ENCODE assay signal across 10 cellular contexts in the genomic region with DNA sequence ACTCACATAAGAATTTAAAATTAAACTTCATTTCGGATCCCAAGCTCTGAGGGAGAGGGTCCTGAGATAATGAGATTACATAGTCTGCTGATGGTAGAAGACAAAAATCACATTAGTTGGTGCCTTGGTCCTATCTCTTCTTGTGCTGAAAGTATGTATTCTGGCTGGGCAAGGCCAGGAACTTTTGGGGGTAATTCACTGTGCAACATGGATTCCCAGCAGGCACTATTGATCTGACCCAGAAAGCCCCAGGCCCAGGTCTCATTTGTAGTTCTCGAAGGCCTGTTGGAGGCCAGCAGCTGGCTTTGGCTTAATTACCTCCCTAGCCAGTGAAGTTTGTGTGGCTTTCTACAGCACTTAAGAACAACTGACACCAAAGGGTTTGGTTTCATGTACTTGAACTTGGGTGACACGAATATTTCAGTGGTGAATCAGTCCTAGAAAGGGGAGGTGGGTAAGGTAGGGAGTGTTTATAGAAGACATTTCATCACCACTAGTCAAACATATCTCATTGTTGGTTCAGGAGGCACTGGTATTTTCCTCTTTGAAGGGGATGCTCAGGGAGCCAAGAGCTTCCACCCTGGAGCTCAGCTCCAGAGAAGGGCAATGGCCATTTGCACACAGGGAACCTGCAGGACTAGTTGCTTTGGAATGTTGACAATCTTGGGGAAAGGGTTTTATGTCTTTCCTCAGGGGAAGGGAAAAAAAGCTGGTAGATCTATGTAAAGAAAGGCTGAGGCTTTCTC.
DNase-seq lines count a peak whose midpoint lies in the region; ATAC-seq and TF ChIP-seq lines count a peak whose summit lies in the region.
"Had no signal": no experiment of that assay in that cellular context is flagged by ENCODE, and none has a peak within 500 bp of the region (broad histone marks: within the 10 kb centered on the region; RNA-seq: fewer than 3 reads in every experiment).

No MANE protein-coding gene starts in this region.

- H4K5ac ChIP-seq in mesendoderm (ENCODE audit: low read length) = no peak overlapping the region

- H2BK120ac ChIP-seq in mesendoderm (ENCODE audit: low read depth, low read length) = no peak overlapping the region

- no peak overlapping the region for H2BK5ac ChIP-seq in mesendoderm (ENCODE audit: low read length)

- H3K23ac ChIP-seq in mesendoderm (ENCODE audit: low read length) = no peak overlapping the region

- H3K27me3 ChIP-seq in mesendoderm (ENCODE audit: insufficient read depth, low read length, poor library complexity) = no peaks in the 10 kb centered on the region
- no peaks in the 10 kb centered on the region for H3K27me3 ChIP-seq in heart left ventricle

- no peak overlapping the region for H3K18ac ChIP-seq in mesendoderm (ENCODE audit: low read length)

- no peak overlapping the region for H2AK5ac ChIP-seq in mesendoderm (ENCODE audit: low read length)

- H4K8ac ChIP-seq in mesendoderm (ENCODE audit: low read depth, low read length) = no peak overlapping the region

- H2BK15ac ChIP-seq in mesendoderm (replicated peaks; ENCODE audit: low read depth) = no peak overlapping the region

- H3K4me1 ChIP-seq in mesendoderm (ENCODE audit: control insufficient read depth, low read depth, low read length) = peaks cover 7% of the 10 kb centered on the region
- H3K4me1 ChIP-seq in heart left ventricle = no peaks in the 10 kb centered on the region

- WGBS in mesendoderm (ENCODE audit: extremely low coverage, insufficient coverage, low lambda C conversion rate) = no CpG with 5 or more reads among the region's 3 CpGs
- 76 to 97% (median 86%) methylated on average over 3 of the region's 3 CpGs for WGBS in heart left ventricle, 4 donors

- no peaks in the 10 kb centered on the region for H3K79me2 ChIP-seq in mesendoderm (ENCODE audit: control insufficient read depth, insufficient read depth, low read length)

- no peak overlapping the region for H3K27ac ChIP-seq in mesendoderm (ENCODE audit: low read depth, low read length)
- no peak overlapping the region for H3K27ac ChIP-seq in heart left ventricle

- no peak overlapping the region for H3K9ac ChIP-seq in mesendoderm (ENCODE audit: low read length)

- H3K4ac ChIP-seq in mesendoderm (ENCODE audit: low read depth, low read length) = no peak overlapping the region

- H3K9me3 ChIP-seq in heart left ventricle = no peaks in the 10 kb centered on the region

- no peak overlapping the region for H3K56ac ChIP-seq in mesendoderm (ENCODE audit: low read length)

- H3K36me3 ChIP-seq in mesendoderm (ENCODE audit: control insufficient read depth, insufficient read depth, low read length) (no peaks in the 10 kb centered on the region), heart left ventricle (no peaks in the 10 kb centered on the region)

- ATAC-seq in HG03159 (IDR thresholded peaks at IDR 0.05; ENCODE audit: unreplicated experiment) (no peak), heart left ventricle (no peak), HG03175 (IDR thresholded peaks at IDR 0.05; ENCODE audit: unreplicated experiment) (no peak)
- ATAC-seq: natural killer cell treated with Interleukin-12 subunit alpha and Interleukin-12 subunit beta and Interleukin-15 and Interleukin-18, amount 100 ng/mL, for 72 hours had no signal

- DNase-seq in DMS153 (lab: John Stamatoyannopoulos, UW) (peak; percentile 72), NCI-H2029 treated with DMSO at 0.1 percent for 48 hours (lab: John Stamatoyannopoulos, UW) (peak; percentile 86), T47D (ENCODE audit: low read depth in 1 of 2, low spot score in 1 of 2) (peak; percentile 33 to 99), mesendoderm (peak; percentile 85), heart left ventricle (no peak), foreskin melanocyte (no peak)
- DNase-seq: CD8-positive, alpha-beta memory T cell had no signal

- TF ChIP-seq POLR2A in heart left ventricle (IDR thresholded peaks at IDR 0.05) = no peak

- H3K4me3 ChIP-seq in mesendoderm (ENCODE audit: low read length) (no peak overlapping the region), heart left ventricle (no peak overlapping the region)

- in situ Hi-C loops in T47D (cut with HindIII; ENCODE audit: low pct_unique_long_range_greater_than_20kb, low sequenced_read_pairs) = no loop called here

- TF ChIP-seq CTCF in heart left ventricle (IDR thresholded peaks at IDR 0.05) = no peak

- H3K4me2 ChIP-seq in mesendoderm (ENCODE audit: low read length) = no peak overlapping the region

- intact Hi-C loops in heart left ventricle (cut with DNase I) = no loop called here

- no peaks in the 10 kb centered on the region for H3K79me1 ChIP-seq in mesendoderm (ENCODE audit: low read length)

Comparison
In these comparisons a context has a peak if more than half of its experiments do, and no peak if none do; other contexts are left out.
1. DNase-seq: peak in DMS153 (single experiment), NCI-H2029 treated with DMSO at 0.1 percent for 48 hours (single experiment), T47D (2 of 2) and mesendoderm (single experiment); none in heart left ventricle (0 of 5) and foreskin melanocyte (single experiment).